Comparison of ENCODE assay signal across 8 cellular contexts in genomic region chr3:38648659-38649499, GRCh38. TPM values are rescaled to one million over a fixed set of nuclear protein-coding genes. Genes with fewer than 3 reads are reported as not detected.
DNase-seq lines count a peak whose midpoint lies in the region; ATAC-seq and TF ChIP-seq lines count a peak whose summit lies in the region.

No MANE protein-coding gene starts in this region.

- whole genome bisulfite sequencing in right lobe of liver (ENCODE audit: insufficient coverage, low coverage, low lambda C conversion rate, missing lambda C conversion rate): 29% methylated on average over 12 of the region's 56 CpGs
- WGBS in upper lobe of left lung, 2 donors: 12 to 22% methylated on average over 17 to 18 of the region's 56 CpGs

- no peaks in the 10 kb centered on the region for H3K9me3 Mint-ChIP-seq in activated T-cell treated with anti-CD3 and anti-CD28 coated beads, Interleukin-2, amount 50 U/mL, for 4 hours
- H3K9me3 Mint-ChIP-seq in activated naive CD8-positive, alpha-beta T cell treated with anti-CD3 and anti-CD28 coated beads for 36 hours: no peaks in the 10 kb centered on the region

- DNase-seq in activated T-cell treated with anti-CD3 and anti-CD28 coated beads, Interleukin-2, amount 50 U/mL, for 4 hours: no peak
- DNase-seq in activated T-cell treated with anti-CD3 and anti-CD28 coated beads for 4 hours (no peak), right lobe of liver (no peak), upper lobe of left lung (no peak), NCI-H1092 (lab: John Stamatoyannopoulos, UW) (no peak), GM19238 (ENCODE audit: insufficient read length, low spot score) (no peak), midbrain (lab: John Stamatoyannopoulos, UW) (no peak)
- no peak for DNase-seq in activated naive CD8-positive, alpha-beta T cell treated with anti-CD3 and anti-CD28 coated beads for 36 hours

- peak overlapping the region; percentile 21 to 44 (median 23) for H3K4me3 ChIP-seq in right lobe of liver
- peak overlapping the region; percentile 14 to 55 (median 50) for H3K4me3 ChIP-seq in upper lobe of left lung

- TF ChIP-seq CTCF in right lobe of liver (IDR thresholded peaks at IDR 0.05) (no peak), upper lobe of left lung (IDR thresholded peaks at IDR 0.05) (no peak)

- peak; percentile 10 to 15 for ATAC-seq in activated T-cell treated with anti-CD3 and anti-CD28 coated beads, Interleukin-2, amount 50 U/mL, for 4 hours
- ATAC-seq in right lobe of liver: no peak
- ATAC-seq in upper lobe of left lung (ENCODE audit: low FRiP score in 2 of 2): no peak

- TF ChIP-seq POLR2A in right lobe of liver (IDR thresholded peaks at IDR 0.05) (no peak), upper lobe of left lung (IDR thresholded peaks at IDR 0.05) (no peak)

- H3K4me3 Mint-ChIP-seq in activated T-cell treated with anti-CD3 and anti-CD28 coated beads, Interleukin-2, amount 50 U/mL, for 4 hours: peak overlapping the region; percentile 65
- H3K4me3 Mint-ChIP-seq in activated naive CD8-positive, alpha-beta T cell treated with anti-CD3 and anti-CD28 coated beads for 36 hours: peak overlapping the region; percentile 69

- H3K36me3 ChIP-seq in right lobe of liver (no peaks in the 10 kb centered on the region), upper lobe of left lung (no peaks in the 10 kb centered on the region)

- no peak overlapping the region for H3K27ac ChIP-seq in right lobe of liver
- H3K27ac ChIP-seq in upper lobe of left lung: no peak overlapping the region

- no peaks in the 10 kb centered on the region for H3K36me3 Mint-ChIP-seq in activated T-cell treated with anti-CD3 and anti-CD28 coated beads, Interleukin-2, amount 50 U/mL, for 4 hours (ENCODE audit: insufficient read depth)
- no peaks in the 10 kb centered on the region for H3K36me3 Mint-ChIP-seq in activated naive CD8-positive, alpha-beta T cell treated with anti-CD3 and anti-CD28 coated beads for 36 hours

- H3K9me3 ChIP-seq in right lobe of liver: no peaks in the 10 kb centered on the region
- no peaks in the 10 kb centered on the region for H3K9me3 ChIP-seq in upper lobe of left lung

- H3K4me1 Mint-ChIP-seq in activated T-cell treated with anti-CD3 and anti-CD28 coated beads, Interleukin-2, amount 50 U/mL, for 4 hours (ENCODE audit: low read depth): peaks cover 7% of the 10 kb centered on the region
- H3K4me1 Mint-ChIP-seq in activated naive CD8-positive, alpha-beta T cell treated with anti-CD3 and anti-CD28 coated beads for 36 hours: peaks cover 4% of the 10 kb centered on the region

- peaks cover 0 to 7% (median 3%) of the 10 kb centered on the region in 4 donors for H3K4me1 ChIP-seq in right lobe of liver
- H3K4me1 ChIP-seq in upper lobe of left lung: peaks cover 13 to 24% (median 17%) of the 10 kb centered on the region in 4 donors

- H3K27ac Mint-ChIP-seq in activated naive CD8-positive, alpha-beta T cell treated with anti-CD3 and anti-CD28 coated beads for 36 hours: no peak overlapping the region

- intact Hi-C loops in right lobe of liver (cut with DNase I): no loop called here

- no peak for TF ChIP-seq EP300 in upper lobe of left lung (IDR thresholded peaks at IDR 0.05)

- H3K27me3 ChIP-seq in right lobe of liver (peaks cover 0 to 16% of the 10 kb centered on the region in 2 donors), upper lobe of left lung (peaks cover 0 to 19% (median 7%) of the 10 kb centered on the region in 4 donors)

- peaks cover 19% of the 10 kb centered on the region for H3K27me3 Mint-ChIP-seq in activated T-cell treated with anti-CD3 and anti-CD28 coated beads, Interleukin-2, amount 50 U/mL, for 4 hours (ENCODE audit: low read depth)
- H3K27me3 Mint-ChIP-seq in activated naive CD8-positive, alpha-beta T cell treated with anti-CD3 and anti-CD28 coated beads for 36 hours: peaks cover 11% of the 10 kb centered on the region

RNA-seq across cellular contexts. Expression of gene SCN5A, which starts 0.6 kb away (rescaled TPM):
- total RNA-seq in activated T-cell treated with anti-CD3 and anti-CD28 coated beads, Interleukin-2, amount 50 U/mL, for 4 hours: not detected
- total RNA-seq in activated naive CD8-positive, alpha-beta T cell treated with anti-CD3 and anti-CD28 coated beads for 36 hours: 1 to 10 TPM in 1 of 2 experiments, under 1 TPM in 1; 0.39 to 1.3 TPM
- under 1 TPM in 1 of 6 experiments, not detected in 5; 0.02 TPM for total RNA-seq in right lobe of liver
- total RNA-seq in upper lobe of left lung: under 1 TPM in 5 of 6 donors, not detected in 1; under 0.01 to 0.30 (median 0.10) TPM

Comparison
In these comparisons a context has a peak if more than half of its experiments do, and no peak if none do; other contexts are left out.
1. ATAC-seq: peak in activated T-cell treated with anti-CD3 and anti-CD28 coated beads, Interleukin-2, amount 50 U/mL, for 4 hours (2 of 2); none in right lobe of liver (0 of 4) and upper lobe of left lung (0 of 2).